Comparison of ENCODE assay signal across 25 cellular contexts in genomic region chr11:86746509-86746908, GRCh38. TPM values are rescaled to one million over a fixed set of nuclear protein-coding genes. Genes with fewer than 3 reads are reported as not detected.
DNase-seq lines count a peak whose midpoint lies in the region; ATAC-seq and TF ChIP-seq lines count a peak whose summit lies in the region.
"Had no signal": no experiment of that assay in that cellular context is flagged by ENCODE, and none has a peak within 500 bp of the region (broad histone marks: within the 10 kb centered on the region; RNA-seq: fewer than 3 reads in every experiment).

No MANE protein-coding gene starts in this region.

- H3K9me1 ChIP-seq in IMR-90 (ENCODE audit: insufficient read depth, low read length): peaks cover 24% of the 10 kb centered on the region

- H4K91ac ChIP-seq in IMR-90 (ENCODE audit: insufficient read depth, low read depth, low read length) (peak overlapping the region; percentile 76), neuronal stem cell (ENCODE audit: low read depth, low read length, poor library complexity) (no peak overlapping the region)

- intact Hi-C loops in A673 (cut with micrococcal nuclease; ENCODE audit: unreplicated experiment) (no loop called here), IMR-90 (cut with micrococcal nuclease) (no loop called here), heart left ventricle (cut with DNase I) (no loop called here)

- H3K27me3 ChIP-seq in A673 (replicated peaks; ENCODE audit: insufficient read depth, low read depth, low read length, poor library complexity) (no peaks in the 10 kb centered on the region), IMR-90 (ENCODE audit: control insufficient read depth, insufficient read depth, low read length) (no peaks in the 10 kb centered on the region), brain microvascular endothelial cell (replicated peaks) (no peaks in the 10 kb centered on the region), neuronal stem cell (ENCODE audit: control insufficient read depth in 3 of 3, insufficient read depth in 3 of 3, low read depth in 1 of 3, low read length in 3 of 3) (no peaks in the 10 kb centered on the region), heart left ventricle (no peaks in the 10 kb centered on the region)
- H3K27me3 ChIP-seq: BLaER1, body of pancreas, sigmoid colon, upper lobe of right lung had no signal

- no peaks in the 10 kb centered on the region for H3K36me3 ChIP-seq in A673 (ENCODE audit: insufficient read depth, low read length, poor library complexity, severe bottlenecking)
- no peaks in the 10 kb centered on the region for H3K36me3 ChIP-seq in IMR-90 (ENCODE audit: control insufficient read depth, insufficient read depth, low read length)
- H3K36me3 ChIP-seq in brain microvascular endothelial cell (replicated peaks): no peaks in the 10 kb centered on the region
- no peaks in the 10 kb centered on the region for H3K36me3 ChIP-seq in neuronal stem cell (replicated peaks in 1 of 2; ENCODE audit: control insufficient read depth in 2 of 2, insufficient read depth in 2 of 2, low read length in 2 of 2)
- H3K36me3 ChIP-seq in heart left ventricle: no peaks in the 10 kb centered on the region
- H3K36me3 ChIP-seq: BLaER1, sigmoid colon, upper lobe of right lung had no signal

- H3K4me2 ChIP-seq in IMR-90 (ENCODE audit: low read depth, low read length): no peak overlapping the region
- no peak overlapping the region for H3K4me2 ChIP-seq in neuronal stem cell (ENCODE audit: insufficient read depth, low read length, poor library complexity, severe bottlenecking)
- H3K4me2 ChIP-seq: BLaER1 had no signal

- H3K4me1 ChIP-seq in A673 (ENCODE audit: insufficient read depth, low read length, poor library complexity, severe bottlenecking) (peaks cover 15% of the 10 kb centered on the region), IMR-90 (ENCODE audit: control insufficient read depth, insufficient read depth, low read length) (peaks cover 23% of the 10 kb centered on the region), neuronal stem cell (ENCODE audit: control insufficient read depth in 2 of 2, insufficient read depth in 1 of 2, low read depth in 1 of 2, low read length in 2 of 2) (peaks cover 11 to 15% of the 10 kb centered on the region in 2 donors), heart left ventricle (peaks cover 0 to 24% (median 5%) of the 10 kb centered on the region in 12 donors)
- H3K4me1 ChIP-seq: BLaER1 had no signal

- H3K4me3 ChIP-seq in A673 (ENCODE audit: low read depth, low read length, poor library complexity, severe bottlenecking): no peak overlapping the region
- H3K4me3 ChIP-seq in IMR-90 (ENCODE audit: insufficient read depth, low read depth, low read length): no peak overlapping the region
- no peak overlapping the region for H3K4me3 ChIP-seq in brain microvascular endothelial cell (ENCODE audit: low read depth, low read length)
- no peak overlapping the region for H3K4me3 ChIP-seq in neuronal stem cell (ENCODE audit: low read length in 2 of 2)
- H3K4me3 ChIP-seq in heart left ventricle: no peak overlapping the region
- H3K4me3 ChIP-seq: BLaER1, body of pancreas, mucosa of descending colon, sigmoid colon, upper lobe of right lung had no signal

- no peak for TF ChIP-seq RAD21 in IMR-90 (IDR thresholded peaks at IDR 0.05; ENCODE audit: low read length)

- dilution Hi-C loops in IMR-90 (cut with HindIII; ENCODE audit: low sequenced_read_pairs, unreplicated experiment): no loop called here

- no peak overlapping the region for H3K56ac ChIP-seq in IMR-90 (ENCODE audit: extremely low read depth, insufficient read depth, low read length)

- peak overlapping the region; percentile 25; the same call in 1 of the 2 replicates for H2AK5ac ChIP-seq in IMR-90 (ENCODE audit: low read depth, low read length)
- H2AK5ac ChIP-seq in neuronal stem cell (ENCODE audit: low read depth, low read length): no peak overlapping the region

- no peak overlapping the region for H3K9ac ChIP-seq in IMR-90 (ENCODE audit: low read depth, low read length)
- no peak overlapping the region for H3K9ac ChIP-seq in neuronal stem cell (ENCODE audit: low read depth, low read length, poor library complexity)
- H3K9ac ChIP-seq: BLaER1 had no signal

- ATAC-seq in IMR-90 (ENCODE audit: low read depth): no peak
- no peak for ATAC-seq in heart left ventricle
- ATAC-seq in GM21528 (IDR thresholded peaks at IDR 0.05; ENCODE audit: low FRiP score, unreplicated experiment): no peak
- ATAC-seq in GM21526 (IDR thresholded peaks at IDR 0.05; ENCODE audit: low FRiP score, unreplicated experiment): no peak
- ATAC-seq: activated CD4-positive, CD25-positive, alpha-beta regulatory T cell treated with anti-CD3 and anti-CD28 coated beads, Interleukin-2, amount 50 U/mL, for 24 hours; activated CD8-positive, alpha-beta T cell treated with anti-CD3 and anti-CD28 coated beads for 36 hours; body of pancreas; esophagus mucosa; mucosa of descending colon; upper lobe of right lung had no signal

- no peak overlapping the region for H2BK12ac ChIP-seq in neuronal stem cell (ENCODE audit: low read length)

- no peaks in the 10 kb centered on the region for H3K9me3 ChIP-seq in A673 (ENCODE audit: low read depth, low read length, poor library complexity, severe bottlenecking)
- H3K9me3 ChIP-seq in IMR-90 (ENCODE audit: control insufficient read depth, insufficient read depth, low read length): no peaks in the 10 kb centered on the region
- peaks cover 0 to 10% of the 10 kb centered on the region in 2 donors for H3K9me3 ChIP-seq in neuronal stem cell (replicated peaks in 1 of 2; ENCODE audit: control insufficient read depth in 2 of 2, insufficient read depth in 1 of 2, low read depth in 1 of 2, low read length in 2 of 2)
- no peaks in the 10 kb centered on the region for H3K9me3 ChIP-seq in heart left ventricle
- H3K9me3 ChIP-seq: BLaER1, body of pancreas, mucosa of descending colon, sigmoid colon, upper lobe of right lung had no signal

- H4K8ac ChIP-seq in IMR-90 (ENCODE audit: low read depth in 2 of 2, low read length in 2 of 2) (peak overlapping the region in 1 of 2 experiments; percentile 11; a peak in 1 of 4 replicates), neuronal stem cell (ENCODE audit: low read depth, low read length) (no peak overlapping the region)

- H3K14ac ChIP-seq in IMR-90 (replicated peaks; ENCODE audit: low read depth, low read length) (0 out of 2 replicates have a peak overlapping the region, but pooled peaks have one; percentile 32), neuronal stem cell (ENCODE audit: low read length) (no peak overlapping the region)

- H4K20me1 ChIP-seq in IMR-90 (ENCODE audit: insufficient read depth, low read length): no peaks in the 10 kb centered on the region
- H4K20me1 ChIP-seq: BLaER1 had no signal

- TF ChIP-seq CTCF in A673 (conservative IDR thresholded peaks at IDR 0.05; ENCODE audit: low read depth, low read length) (no peak), IMR-90 (conservative IDR thresholded peaks at IDR 0.05; ENCODE audit: low read depth, low read length) (no peak), brain microvascular endothelial cell (IDR thresholded peaks at IDR 0.05; ENCODE audit: low read depth, low read length, missing control alignments) (no peak), heart left ventricle (IDR thresholded peaks at IDR 0.05) (no peak)

- 40% methylated on average over 1 of the region's 3 CpGs; no CpG with 5 or more reads in 1 of the 2 experiments for WGBS in IMR-90 (ENCODE audit: extremely low coverage in 2 of 2, insufficient read length in 1 of 2), 2 experiments
- no CpG with 5 or more reads among the region's 3 CpGs for WGBS in neuronal stem cell (ENCODE audit: extremely low coverage in 2 of 2, insufficient read length in 2 of 2, insufficient replicate concordance in 1 of 2), 2 donors
- WGBS in heart left ventricle, 4 donors: 61 to 78% (median 76%) methylated on average over 3 of the region's 3 CpGs

- H2AK9ac ChIP-seq in IMR-90 (replicated peaks; ENCODE audit: low read depth, low read length, poor library complexity): no peak overlapping the region

- POLR2A ChIA-PET in A673 (lab: Charles Lee; ENCODE audit: low non-redundant PET) (no interaction called here), IMR-90 (lab: Charles Lee; ENCODE audit: unreplicated experiment) (no interaction called here)

- H2BK5ac ChIP-seq in IMR-90 (ENCODE audit: low read depth, low read length, poor library complexity, severe bottlenecking): no peak overlapping the region
- no peak overlapping the region for H2BK5ac ChIP-seq in neuronal stem cell (ENCODE audit: low read length)

- no peak overlapping the region for H3K18ac ChIP-seq in IMR-90 (ENCODE audit: low read depth, low read length)
- H3K18ac ChIP-seq in neuronal stem cell (ENCODE audit: low read length): no peak overlapping the region

- H3K23ac ChIP-seq in IMR-90 (ENCODE audit: low read depth, low read length) (no peak overlapping the region), neuronal stem cell (ENCODE audit: low read depth, low read length, poor library complexity) (no peak overlapping the region)

- H3K27ac ChIP-seq in A673 (ENCODE audit: low read depth, low read length, poor library complexity, severe bottlenecking) (no peak overlapping the region), IMR-90 (ENCODE audit: insufficient read depth, low read length) (no peak overlapping the region), brain microvascular endothelial cell (peak overlapping the region; percentile 97), neuronal stem cell (replicated peaks; ENCODE audit: low read length) (no peak overlapping the region), heart left ventricle (no peak overlapping the region)
- H3K27ac ChIP-seq: BLaER1, body of pancreas, sigmoid colon, upper lobe of right lung had no signal

- H2BK15ac ChIP-seq in IMR-90 (ENCODE audit: low read depth, low read length) (peak overlapping the region; percentile 86; the same call in 2 of the 3 replicates), neuronal stem cell (ENCODE audit: low read length) (no peak overlapping the region)

- DNase-seq in A673 (ENCODE audit: low spot score): peak; percentile 33
- DNase-seq in IMR-90: no peak
- no peak for DNase-seq in brain microvascular endothelial cell
- DNase-seq in neuronal stem cell (ENCODE audit: low spot score): no peak
- no peak for DNase-seq in heart left ventricle
- DNase-seq in HCEC 1CT: no peak
- DNase-seq: activated CD8-positive, alpha-beta T cell treated with anti-CD3 and anti-CD28 coated beads for 36 hours; activated gamma-delta T cell treated with Interleukin-2 at 50 U/mL for 16 hours; body of pancreas; COR-L47; DMS79 treated with DMSO at 0.1 percent for 48 hours; effector memory CD4-positive, alpha-beta T cell; mucosa of descending colon; NCI-H2029 treated with DMSO at 0.1 percent for 48 hours; NCI-H2227 treated with DMSO at 0.1 percent for 48 hours; NCI-H82; SHP77; sigmoid colon; T-helper 1 cell; upper lobe of right lung had no signal

- CTCF ChIA-PET in A673 (lab: Charles Lee): no interaction called here
- CTCF ChIA-PET in IMR-90 (lab: Yijun Ruan, JAX): no interaction called here

- no peak overlapping the region for H4K5ac ChIP-seq in IMR-90 (ENCODE audit: low read depth, low read length)

- peak overlapping the region; percentile 80 for H2BK20ac ChIP-seq in IMR-90 (ENCODE audit: low read depth, low read length)

- H3K79me1 ChIP-seq in IMR-90 (ENCODE audit: low read depth in 1 of 2, low read length in 2 of 2): 0 out of 4 replicates have a peak, but pooled peaks cover 0 to 5% of the 10 kb centered on the region in 2 experiments
- peaks cover 2% of the 10 kb centered on the region for H3K79me1 ChIP-seq in neuronal stem cell (ENCODE audit: low read depth, low read length)

- H2BK120ac ChIP-seq in IMR-90 (ENCODE audit: low read depth, low read length) (peak overlapping the region; percentile 59), neuronal stem cell (ENCODE audit: low read depth, low read length) (no peak overlapping the region)

- in situ Hi-C loops in IMR-90 (cut with MboI; ENCODE audit: low sequenced_read_pairs): no loop called here
- in situ Hi-C loops in brain microvascular endothelial cell (cut with HindIII; ENCODE audit: low pct_ligation_motif_present, low sequenced_read_pairs): no loop called here

- H3K4ac ChIP-seq in IMR-90 (ENCODE audit: low read depth, low read length) (peak overlapping the region; percentile 30), neuronal stem cell (ENCODE audit: low read length) (no peak overlapping the region)

- H2AFZ ChIP-seq in IMR-90 (replicated peaks; ENCODE audit: low read length, poor library complexity) (no peak overlapping the region), neuronal stem cell (ENCODE audit: low read length) (peak overlapping the region; percentile 25)

- TF ChIP-seq POLR2A in IMR-90 (IDR thresholded peaks at IDR 0.05; ENCODE audit: low read depth, low read length) (no peak), heart left ventricle (IDR thresholded peaks at IDR 0.05) (no peak)

- BruUV-seq in A673 (replicated peaks; lab: Mats Ljungman, UMichigan) (no TSS peak), IMR-90 (replicated peaks; lab: Mats Ljungman, UMichigan) (no TSS peak)

RNA-seq across cellular contexts. Expression of gene PRSS23, which starts 53.8 kb away (rescaled TPM):
- 9.4 and 12.1 TPM in 2 replicates for total RNA-seq in A673 (2021)
- 123 and 199 TPM in 2 replicates for total RNA-seq in IMR-90 (2012; rRNA removed)
- 82.8 and 100 TPM in 2 replicates for polyA plus RNA-seq in IMR-90 (2012; rRNA removed)
- 29.4 and 33.7 TPM in 2 replicates for polyA plus RNA-seq in IMR-90 (2012; cell fraction: cytosol; rRNA removed)
- 12.6 and 23.8 TPM in 2 replicates for polyA plus RNA-seq in IMR-90 (2012; cell fraction: nucleus; rRNA removed; ENCODE audit: low replicate concordance)
- 287 TPM for polyA plus RNA-seq in neuronal stem cell (2013, experiment 1 of 2)
- polyA plus RNA-seq in neuronal stem cell (2013, experiment 2 of 2): 281 TPM
- total RNA-seq in heart left ventricle: 10 to 100 TPM in 7 of 9 donors, 1 to 10 TPM in 2; 5.9 to 36.8 (median 18.3) TPM
- 10 to 100 TPM in 1 of 2 donors, 1 to 10 TPM in 1; 3.0 to 15.9 TPM for polyA plus RNA-seq in heart left ventricle
